Comparison of ENCODE assay signal across 1 cellular context in genomic region chr6:75279418-75279817, GRCh38.
TF ChIP-seq lines count a peak whose summit lies in the region.

No MANE protein-coding gene starts in this region.

TF ChIP-seq in SK-N-SH, 30 proteins besides CTCF, POLR2A, EP300 and RAD21:
- TF ChIP-seq GATA2 (CRISPR knock-in tag; IDR thresholded peaks at IDR 0.05): peak; percentile 76
- no peak for TF ChIP-seq MEF2A (IDR thresholded peaks at IDR 0.05; ENCODE audit: borderline replicate concordance, low read depth)
- no peak for TF ChIP-seq YY1 (IDR thresholded peaks at IDR 0.05; ENCODE audit: low read depth)
- peak; percentile 17 for TF ChIP-seq CHD2 (IDR thresholded peaks at IDR 0.05; ENCODE audit: low read length, partially characterized antibody)
- TF ChIP-seq RCOR1 (IDR thresholded peaks at IDR 0.05; ENCODE audit: low read length): 0 out of 2 replicates have a peak, but pooled peaks have one; percentile 28
